ENCODE assay signal across 10 cellular contexts in the genomic region with DNA sequence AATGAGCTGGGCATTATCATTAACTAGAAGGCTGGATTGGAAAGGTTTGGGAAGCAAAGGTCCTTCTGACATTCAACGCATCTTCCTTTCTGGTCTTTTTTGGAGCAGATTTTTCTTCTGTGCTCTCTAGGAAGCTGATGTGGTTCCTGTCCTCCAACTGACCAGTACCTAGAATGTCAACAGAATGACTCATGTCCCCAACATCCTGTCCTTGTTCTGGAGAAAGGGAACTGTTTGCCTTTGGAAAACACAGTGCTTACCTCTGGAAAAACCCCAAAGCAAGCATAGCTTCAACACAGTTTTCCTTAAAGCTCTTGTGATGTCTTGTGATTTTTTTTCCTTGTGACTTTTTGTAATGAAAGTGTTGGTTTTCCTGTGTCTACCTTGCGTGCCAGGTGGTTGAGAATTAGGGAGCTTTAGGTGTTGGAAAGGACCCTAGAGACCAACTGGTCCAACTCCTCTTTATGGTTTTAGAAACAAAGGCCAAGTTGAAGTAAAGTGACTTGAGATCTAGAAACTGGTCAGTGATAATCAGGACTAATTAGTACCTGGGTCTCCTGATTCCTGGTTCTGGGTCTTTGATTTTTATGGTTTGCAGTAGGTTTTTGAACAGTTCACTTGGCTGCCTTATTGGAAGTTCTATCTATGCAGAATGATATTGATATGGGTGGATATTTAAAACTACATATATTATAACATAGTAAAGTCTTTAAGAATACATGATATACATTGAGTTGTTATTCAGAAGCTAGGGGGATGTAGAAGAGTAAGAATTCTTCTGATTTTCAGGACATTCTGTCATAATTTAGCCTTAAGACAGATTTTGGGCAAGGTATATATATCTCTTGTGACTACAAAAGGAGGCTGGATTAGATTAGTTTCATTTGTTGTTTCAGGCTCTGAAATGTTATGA.
DNase-seq lines count a peak whose midpoint lies in the region; ATAC-seq, FAIRE-seq and TF ChIP-seq lines count a peak whose summit lies in the region.
"Had no signal": no experiment of that assay in that cellular context is flagged by ENCODE, and none has a peak within 500 bp of the region (broad histone marks: within the 10 kb centered on the region; RNA-seq: fewer than 3 reads in every experiment).

No MANE protein-coding gene starts in this region.

- ATAC-seq in A549: peak; percentile 64 to 70; a peak in 4 of 6 replicates
- peak; percentile 4 for ATAC-seq in GM21786 (IDR thresholded peaks at IDR 0.05; ENCODE audit: unreplicated experiment)
- peak; percentile 72 for ATAC-seq in left lobe of liver
- no peak for ATAC-seq in HG03196 (IDR thresholded peaks at IDR 0.05; ENCODE audit: unreplicated experiment)

- no peak for TF ChIP-seq EP300 in A549 (IDR thresholded peaks at IDR 0.05)

- POLR2A ChIA-PET in A549 (lab: Yijun Ruan, JAX): interaction anchor here (1.3 kb wide), 1 partner anchor 70 kb away, joined by 3 read pairs; a partner anchor contains a TSS

- CTCF ChIA-PET in A549 (lab: Yijun Ruan, JAX): interaction anchor here (0.6 kb wide), 1 partner anchor 238 kb away, joined by 4 read pairs; no protein-coding TSS in a partner anchor

- WGBS in A549 (ENCODE audit: missing lambda C conversion rate): 10% methylated on average over 2 of the region's 2 CpGs

- TF ChIP-seq CTCF in A549 (IDR thresholded peaks at IDR 0.05): no peak

- no peak overlapping the region for H3K4me3 ChIP-seq in A549

- no peaks in the 10 kb centered on the region for H3K9me3 ChIP-seq in A549

- TF ChIP-seq POLR2A in A549 (IDR thresholded peaks at IDR 0.05; ENCODE audit: low read length): no peak

- peak overlapping the region; percentile 68 to 80 for H3K27ac ChIP-seq in A549

- H3K4me1 ChIP-seq in A549: peaks cover 83% of the 10 kb centered on the region

- H3K4me2 ChIP-seq in A549: peak overlapping the region; percentile 79

- no peak for TF ChIP-seq RAD21 in A549 (conservative IDR thresholded peaks at IDR 0.05 in 1 of 2, IDR thresholded peaks at IDR 0.05 in 1 of 2)

- FAIRE-seq in A549 (lab: Jason Lieb, UNC): no peak

- DNase-seq in A549 (ENCODE audit: low read depth in 1 of 2, low spot score in 1 of 2): peak; percentile 28 to 77
- DNase-seq in SW480 (ENCODE audit: low spot score): peak; percentile 68
- DNase-seq in left lobe of liver (ENCODE audit: low spot score): no peak
- DNase-seq in NCI-H69 (lab: John Stamatoyannopoulos, UW): no peak
- no peak for DNase-seq in NCI-H510A (lab: John Stamatoyannopoulos, UW)
- DNase-seq in retina: no peak
- DNase-seq: activated CD4-positive, alpha-beta T cell treated with anti-CD3 and anti-CD28 coated beads, Interleukin-2, amount 50 U/mL, for 1 hour; NCI-H187 treated with DMSO at 0.1 percent for 48 hours had no signal

TF ChIP-seq in A549, 52 proteins besides CTCF, POLR2A, EP300 and RAD21:
- no peak for TF ChIP-seq NPAS2 (CRISPR knock-in tag; IDR thresholded peaks at IDR 0.05; ENCODE audit: borderline replicate concordance)
- TF ChIP-seq SMC3 (IDR thresholded peaks at IDR 0.05): peak; percentile 11; the same call in 1 of the 3 replicates
- TF ChIP-seq GATA3 (IDR thresholded peaks at IDR 0.05; ENCODE audit: borderline replicate concordance): peak; percentile 57; the same call in 1 of the 2 replicates
- peak in 1 of 2 experiments; percentile 48; a peak in 1 of 5 replicates for TF ChIP-seq JUN (IDR thresholded peaks at IDR 0.05)
- no peak for TF ChIP-seq HEYL (CRISPR knock-in tag; IDR thresholded peaks at IDR 0.05)
- 0 out of 2 replicates have a peak, but pooled peaks have one; percentile 33 for TF ChIP-seq FOSL2 (IDR thresholded peaks at IDR 0.05)
- TF ChIP-seq FOSL2 (CRISPR knock-in tag; IDR thresholded peaks at IDR 0.05): peak; percentile 80
- no peak for TF ChIP-seq SREBF2 (IDR thresholded peaks at IDR 0.05)
- no peak for TF ChIP-seq MYC (IDR thresholded peaks at IDR 0.05; ENCODE audit: borderline replicate concordance, low read length)

Comparison
In these comparisons a context has a peak if more than half of its experiments do, and no peak if none do; other contexts are left out.
1. DNase-seq: peak in A549 (2 of 2) and SW480 (single experiment); none in left lobe of liver (single experiment), NCI-H69 (single experiment), NCI-H510A (single experiment) and retina (single experiment).